In the genomic region with DNA sequence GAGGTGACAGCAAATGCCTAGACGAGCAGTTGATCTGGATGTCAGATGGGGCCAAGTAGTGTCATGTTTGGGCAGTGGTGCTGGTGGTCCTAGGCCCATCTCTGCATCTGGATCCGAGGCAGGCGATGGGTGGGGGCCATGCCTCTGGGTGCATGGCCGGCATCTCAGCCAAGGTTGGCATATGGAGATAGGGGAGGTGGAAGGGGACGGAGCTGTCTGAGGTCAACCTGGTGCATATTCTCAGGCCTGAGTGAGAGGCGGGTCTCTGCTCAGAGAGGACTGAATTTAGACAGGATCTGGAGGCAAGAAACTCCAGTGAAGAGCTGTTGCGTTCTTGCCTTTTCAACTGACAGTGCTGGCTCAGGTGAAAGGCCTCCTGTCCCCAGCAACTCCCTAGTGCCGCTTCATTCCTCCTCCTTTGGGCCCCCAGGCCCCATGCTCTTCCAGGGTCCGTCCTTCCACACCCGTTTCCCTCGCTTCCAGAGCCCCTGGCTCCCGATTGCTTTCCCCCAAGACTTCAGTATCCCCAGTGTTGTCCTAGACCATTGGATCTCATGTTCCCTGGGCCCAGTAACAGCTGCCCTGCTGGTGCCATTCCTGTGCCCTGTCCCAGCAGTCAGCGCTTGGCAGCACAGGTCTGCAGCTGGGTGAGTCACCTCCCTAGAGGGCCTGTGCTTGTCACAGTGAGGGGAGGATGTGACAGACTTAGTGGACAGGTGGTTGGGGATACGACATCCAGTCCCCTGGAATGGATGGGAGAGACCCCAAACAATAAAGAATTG, we compare ENCODE assay signal across 22 cellular contexts. TPM values are rescaled to one million over a fixed set of nuclear protein-coding genes. Genes with fewer than 3 reads are reported as not detected.
"Had no signal": no experiment of that assay in that cellular context is flagged by ENCODE, and none has a peak within 500 bp of the region (broad histone marks: within the 10 kb centered on the region; RNA-seq: fewer than 3 reads in every experiment).

No MANE protein-coding gene starts in this region.

- DNase-seq: activated CD4-positive, alpha-beta T cell treated with anti-CD3 and anti-CD28 coated beads, Interleukin-2, amount 50 U/mL, for 1 hour; activated CD8-positive, alpha-beta memory T cell treated with anti-CD3 and anti-CD28 coated beads, Interleukin-2, amount 50 U/mL, for 4 hours; activated naive CD4-positive, alpha-beta T cell treated with anti-CD3 and anti-CD28 coated beads for 36 hours; activated T-cell treated with anti-CD3 and anti-CD28 coated beads, Interleukin-2, amount 50 U/mL, for 4 hours; cerebellar nuclear complex; effector CD4-positive, alpha-beta T cell; naive B cell; stimulated activated naive CD8-positive, alpha-beta T cell treated with anti-CD3 and anti-CD28 coated beads, Interleukin-15, amount 100 ng/mL, for 72 hours; T-helper 1 cell; T-helper 9 cell; trophoblast cell had no signal

- H3K27ac ChIP-seq: ascending aorta, breast epithelium, gastrocnemius medialis, heart left ventricle, pancreas had no signal

- H3K27me3 ChIP-seq: ascending aorta, breast epithelium, gastrocnemius medialis, heart left ventricle, pancreas had no signal

- H3K9me3 ChIP-seq: ascending aorta, breast epithelium, gastrocnemius medialis, heart left ventricle, pancreas had no signal

- H3K4me1 ChIP-seq: ascending aorta, breast epithelium, pancreas had no signal

- H3K36me3 Mint-ChIP-seq: naive B cell had no signal

- H3K9me3 Mint-ChIP-seq: activated naive CD4-positive, alpha-beta T cell treated with anti-CD3 and anti-CD28 coated beads for 36 hours; activated T-cell treated with anti-CD3 and anti-CD28 coated beads, Interleukin-2, amount 50 U/mL, for 4 hours; memory B cell; stimulated activated naive CD8-positive, alpha-beta T cell treated with anti-CD3 and anti-CD28 coated beads, Interleukin-15, amount 100 ng/mL, for 72 hours had no signal

- H3K27me3 Mint-ChIP-seq: memory B cell; stimulated activated naive CD8-positive, alpha-beta T cell treated with anti-CD3 and anti-CD28 coated beads, Interleukin-15, amount 100 ng/mL, for 72 hours had no signal

- H3K4me3 Mint-ChIP-seq: activated naive CD4-positive, alpha-beta T cell treated with anti-CD3 and anti-CD28 coated beads for 36 hours; activated T-cell treated with anti-CD3 and anti-CD28 coated beads, Interleukin-2, amount 50 U/mL, for 4 hours; memory B cell; naive B cell; stimulated activated naive CD8-positive, alpha-beta T cell treated with anti-CD3 and anti-CD28 coated beads, Interleukin-15, amount 100 ng/mL, for 72 hours had no signal

- H3K4me1 Mint-ChIP-seq: memory B cell; naive B cell; stimulated activated naive CD8-positive, alpha-beta T cell treated with anti-CD3 and anti-CD28 coated beads, Interleukin-15, amount 100 ng/mL, for 72 hours had no signal

- ATAC-seq: activated T-cell treated with anti-CD3 and anti-CD28 coated beads, Interleukin-2, amount 50 U/mL, for 4 hours; esophagus mucosa; pancreas; stimulated activated naive CD8-positive, alpha-beta T cell treated with anti-CD3 and anti-CD28 coated beads, Interleukin-15, amount 100 ng/mL, for 72 hours had no signal

- H3K4me3 ChIP-seq: ascending aorta, breast epithelium, gastrocnemius medialis, heart left ventricle, pancreas had no signal

- H3K27ac Mint-ChIP-seq: activated naive CD4-positive, alpha-beta T cell treated with anti-CD3 and anti-CD28 coated beads for 36 hours; memory B cell; naive B cell; stimulated activated naive CD8-positive, alpha-beta T cell treated with anti-CD3 and anti-CD28 coated beads, Interleukin-15, amount 100 ng/mL, for 72 hours had no signal

- FAIRE-seq: pancreas had no signal

RNA-seq across cellular contexts. Expression of gene GBX1, which starts 32.6 kb away (rescaled TPM):
- total RNA-seq: activated naive CD4-positive, alpha-beta T cell treated with anti-CD3 and anti-CD28 coated beads for 36 hours; activated T-cell treated with anti-CD3 and anti-CD28 coated beads, Interleukin-2, amount 50 U/mL, for 4 hours; ascending aorta; breast epithelium; esophagus mucosa; kidney epithelial cell; liver; mononuclear cell; pancreas; temporal lobe had no signal
- polyA plus RNA-seq: liver, pancreas had no signal

RNA-seq across cellular contexts. Expression of gene ASB10, which starts 52.1 kb away (rescaled TPM):
- total RNA-seq: activated naive CD4-positive, alpha-beta T cell treated with anti-CD3 and anti-CD28 coated beads for 36 hours; activated T-cell treated with anti-CD3 and anti-CD28 coated beads, Interleukin-2, amount 50 U/mL, for 4 hours; ascending aorta; breast epithelium; esophagus mucosa; kidney epithelial cell; liver; mononuclear cell; pancreas; temporal lobe had no signal
- polyA plus RNA-seq: liver, pancreas had no signal
